Comparison of ENCODE assay signal across 8 cellular contexts in the genomic region with DNA sequence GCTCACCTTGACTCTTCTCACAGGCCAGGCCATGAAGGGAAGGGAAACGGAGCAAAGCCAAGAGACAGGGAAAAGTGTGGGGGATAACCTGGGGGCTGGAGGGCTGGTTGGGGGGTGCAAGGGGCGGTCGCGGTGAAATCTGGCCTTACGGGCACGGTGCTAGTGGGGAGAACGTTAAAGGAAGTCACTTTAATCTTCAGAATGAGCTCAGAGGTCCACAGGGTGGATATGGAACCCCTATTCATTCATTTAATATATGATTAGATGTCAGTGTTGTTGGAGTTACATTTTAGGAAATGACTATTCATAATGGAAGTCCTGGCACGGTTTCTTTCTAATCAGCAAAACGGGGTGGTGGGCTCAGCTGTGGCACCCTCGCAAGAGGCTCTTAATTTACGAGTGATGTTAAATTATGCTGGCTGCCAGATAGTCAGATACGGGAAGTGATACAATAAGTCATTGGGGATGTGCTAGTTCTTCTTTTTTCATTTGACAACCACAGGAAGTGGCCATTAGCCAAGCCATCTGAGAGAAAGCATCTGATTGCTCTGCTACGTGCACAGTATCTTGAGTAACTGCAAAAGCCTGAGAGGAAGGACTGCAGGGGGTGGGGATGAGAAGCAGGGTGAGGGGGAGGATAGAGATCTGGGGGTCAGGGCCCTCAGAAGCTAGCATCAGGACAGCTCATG.
DNase-seq lines count a peak whose midpoint lies in the region; ATAC-seq, FAIRE-seq and TF ChIP-seq lines count a peak whose summit lies in the region.

No MANE protein-coding gene starts in this region.

- DNase-seq in AG08395 (ENCODE audit: low spot score) (peak; percentile 18), GM19238 (ENCODE audit: insufficient read length, low spot score) (peak; percentile 78), T-cell (peak in 5 of 34 experiments; percentile 1 to 40 (median 4)), memory B cell (ENCODE audit: low spot score in 2 of 2) (peak; percentile 40 to 64), D721Med (ENCODE audit: insufficient read length, low spot score) (no peak)
- DNase-seq in activated effector memory CD4-positive, alpha-beta T cell treated with anti-CD3 and anti-CD28 coated beads, Interleukin-2, amount 50 U/mL, for 16 hours = no peak
- DNase-seq in stimulated activated CD4-positive, alpha-beta T cell treated with anti-CD3 and anti-CD28 coated beads, Interleukin-4, amount 100 ng/mL, for 4 hours = no peak

- CTCF ChIA-PET in T-cell (lab: Charles Lee) = interaction anchor here in 1 of 2 donors (0.7 kb wide), 1 partner anchor 454 kb away, joined by 4 read pairs; no protein-coding TSS in a partner anchor

- H3K9me3 Mint-ChIP-seq in T-cell (no peaks in the 10 kb centered on the region), memory B cell (no peaks in the 10 kb centered on the region)

- no peak for TF ChIP-seq CTCF in D721Med (IDR thresholded peaks at IDR 0.05; ENCODE audit: insufficient read depth, missing control alignments)

- no peak overlapping the region for H3K4me3 Mint-ChIP-seq in T-cell
- peak overlapping the region; percentile 65 for H3K4me3 Mint-ChIP-seq in memory B cell

- ATAC-seq in HG03139 (IDR thresholded peaks at IDR 0.05; ENCODE audit: unreplicated experiment) (peak; percentile 96), T-cell (replicated peaks in 1 of 4) (peak in 3 of 4 experiments; percentile 41 to 71 (median 48)), memory B cell (ENCODE audit: low read depth) (peak; percentile 96)

- no peak overlapping the region for H3K27ac Mint-ChIP-seq in T-cell
- peak overlapping the region; percentile 70 for H3K27ac Mint-ChIP-seq in memory B cell

- H3K4me1 Mint-ChIP-seq in T-cell = peaks cover 12 to 18% (median 16%) of the 10 kb centered on the region in 3 donors
- peaks cover 14% of the 10 kb centered on the region for H3K4me1 Mint-ChIP-seq in memory B cell

- POLR2A ChIA-PET in T-cell (lab: Charles Lee) = interaction anchor here in 1 of 2 donors (0.5 kb wide), 1 partner anchor 9 kb away, joined by 11 read pairs; no protein-coding TSS in a partner anchor

- H3K36me3 Mint-ChIP-seq in T-cell (no peaks in the 10 kb centered on the region), memory B cell (no peaks in the 10 kb centered on the region)

- peaks cover 1 to 4% of the 10 kb centered on the region in 2 donors for H3K27me3 Mint-ChIP-seq in T-cell
- H3K27me3 Mint-ChIP-seq in memory B cell = no peaks in the 10 kb centered on the region

- no peak for FAIRE-seq in D721Med (lab: Jason Lieb, UNC)

Comparison
In these comparisons a context has a peak if more than half of its experiments do, and no peak if none do; other contexts are left out.
1. DNase-seq: peak in AG08395 (single experiment), GM19238 (single experiment) and memory B cell (2 of 2); none in activated effector memory CD4-positive, alpha-beta T cell treated with anti-CD3 and anti-CD28 coated beads, Interleukin-2, amount 50 U/mL, for 16 hours (single experiment), D721Med (single experiment) and stimulated activated CD4-positive, alpha-beta T cell treated with anti-CD3 and anti-CD28 coated beads, Interleukin-4, amount 100 ng/mL, for 4 hours (0 of 2).
2. Peak in every context shown above with its lines, with median percentiles within 50 percentile points of each other: ATAC-seq.